In genomic region chr11:78841451-78842060, GRCh38 we compare ENCODE assay signal across 14 cellular contexts.
DNase-seq lines count a peak whose midpoint lies in the region; ATAC-seq and TF ChIP-seq lines count a peak whose summit lies in the region.
"Had no signal": no experiment of that assay in that cellular context is flagged by ENCODE, and none has a peak within 500 bp of the region (broad histone marks: within the 10 kb centered on the region; RNA-seq: fewer than 3 reads in every experiment).

No MANE protein-coding gene starts in this region.

- no peak for TF ChIP-seq POLR2A in Peyer's patch (IDR thresholded peaks at IDR 0.05)

- H3K9me3 ChIP-seq in muscle layer of duodenum (ENCODE audit: control insufficient read depth in 1 of 2, low read length in 2 of 2) (no peaks in the 10 kb centered on the region), Peyer's patch (no peaks in the 10 kb centered on the region)
- H3K9me3 ChIP-seq: gastrocnemius medialis, mucosa of descending colon, SJCRH30, suprapubic skin had no signal

- TF ChIP-seq CTCF in Peyer's patch (IDR thresholded peaks at IDR 0.05), result no peak

- H3K4me3 ChIP-seq in muscle layer of duodenum (ENCODE audit: low read depth in 1 of 2, low read length in 2 of 2) (no peak overlapping the region), Peyer's patch (no peak overlapping the region)
- H3K4me3 ChIP-seq: gastrocnemius medialis, mucosa of descending colon, SJCRH30, suprapubic skin had no signal

- H3K27me3 ChIP-seq in muscle layer of duodenum (ENCODE audit: low read depth, low read length) (no peaks in the 10 kb centered on the region), Peyer's patch (no peaks in the 10 kb centered on the region)
- H3K27me3 ChIP-seq: gastrocnemius medialis, SJCRH30, suprapubic skin had no signal

- ATAC-seq in esophagus mucosa (peak; percentile 38), GM21619 (IDR thresholded peaks at IDR 0.05; ENCODE audit: unreplicated experiment) (no peak), HG02759 (IDR thresholded peaks at IDR 0.05; ENCODE audit: unreplicated experiment) (no peak)
- ATAC-seq: gastrocnemius medialis, mucosa of descending colon had no signal

- DNase-seq in GM03348 (ENCODE audit: low spot score), result peak; percentile 21
- peak; percentile 19 to 56 for DNase-seq in NCI-H524 (lab: John Stamatoyannopoulos, UW)
- DNase-seq in NCI-H774 (lab: John Stamatoyannopoulos, UW), result no peak
- no peak for DNase-seq in Peyer's patch
- DNase-seq: gastrocnemius medialis, HCEC 1CT, mucosa of descending colon, NCI-H2081, SJCRH30 had no signal

- H3K4me1 ChIP-seq in muscle layer of duodenum (ENCODE audit: control insufficient read depth in 1 of 2, insufficient read depth in 2 of 2, low read length in 2 of 2) (peaks cover 5 to 12% of the 10 kb centered on the region in 2 donors), Peyer's patch (no peaks in the 10 kb centered on the region)
- H3K4me1 ChIP-seq: gastrocnemius medialis, SJCRH30 had no signal

- H3K27ac ChIP-seq in muscle layer of duodenum (ENCODE audit: low read length) (peak overlapping the region; percentile 39), Peyer's patch (no peak overlapping the region)
- H3K27ac ChIP-seq: gastrocnemius medialis, SJCRH30 had no signal

- no peaks in the 10 kb centered on the region for H3K36me3 ChIP-seq in muscle layer of duodenum (ENCODE audit: control insufficient read depth in 1 of 2, insufficient read depth in 2 of 2, low read length in 2 of 2)
- H3K36me3 ChIP-seq in Peyer's patch, result no peaks in the 10 kb centered on the region
- H3K36me3 ChIP-seq: gastrocnemius medialis, SJCRH30, suprapubic skin had no signal

Comparison
In these comparisons a context has a peak if more than half of its experiments do, and no peak if none do; other contexts are left out.
1. DNase-seq: peak in GM03348 (single experiment) and NCI-H524 (2 of 2); none in NCI-H774 (single experiment) and Peyer's patch (0 of 3).